ENCODE assay signal across 22 cellular contexts in the genomic region with DNA sequence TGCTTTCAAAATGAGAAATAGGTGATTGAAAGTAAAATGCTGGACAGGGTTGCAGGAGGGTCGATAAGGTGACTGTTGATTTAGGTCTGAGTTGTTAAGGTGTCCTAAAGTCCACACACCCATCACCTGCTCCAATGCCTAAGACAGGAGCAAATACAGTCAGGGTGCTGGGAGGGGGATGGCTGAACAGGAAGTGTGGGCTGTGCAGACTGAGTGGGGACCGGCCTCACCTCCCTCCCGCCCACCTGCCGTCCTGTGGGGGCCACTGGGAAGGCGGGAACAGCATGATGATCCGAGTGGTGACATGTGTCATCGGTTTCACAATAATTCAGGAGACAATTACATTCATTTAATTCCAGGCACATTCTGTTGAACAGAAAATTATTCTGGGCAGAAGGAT.
A peak's percentile ranks its signal among the peaks of the same experiment; 100 is the strongest.
DNase-seq lines count a peak whose midpoint lies in the region; ATAC-seq and TF ChIP-seq lines count a peak whose summit lies in the region.
"Had no signal": no experiment of that assay in that cellular context is flagged by ENCODE, and none has a peak within 500 bp of the region (broad histone marks: within the 10 kb centered on the region; RNA-seq: fewer than 3 reads in every experiment).

No MANE protein-coding gene starts in this region.

- H3K27me3 Mint-ChIP-seq in brain = peaks cover 4% of the 10 kb centered on the region
- H3K27me3 Mint-ChIP-seq in progenitor cell of endocrine pancreas = peaks cover 30% of the 10 kb centered on the region
- H3K27me3 Mint-ChIP-seq in T-helper 17 cell = peaks cover 4% of the 10 kb centered on the region
- H3K27me3 Mint-ChIP-seq: CD4-positive, alpha-beta T cell; IgD-negative memory B cell had no signal

- H3K4me1 ChIP-seq in IMR-90 (ENCODE audit: control insufficient read depth, insufficient read depth, low read length) = no peaks in the 10 kb centered on the region

- no peak overlapping the region for H3K14ac ChIP-seq in IMR-90 (replicated peaks; ENCODE audit: low read depth, low read length)

- H3K27me3 ChIP-seq in IMR-90 (ENCODE audit: control insufficient read depth, insufficient read depth, low read length) = no peaks in the 10 kb centered on the region
- H3K27me3 ChIP-seq: BLaER1 had no signal

- H4K5ac ChIP-seq in IMR-90 (ENCODE audit: low read depth, low read length) = no peak overlapping the region

- no peak overlapping the region for H3K4me3 ChIP-seq in IMR-90 (ENCODE audit: insufficient read depth, low read depth, low read length)
- H3K4me3 ChIP-seq: BLaER1, GM23338, PC-9 had no signal

- no peak overlapping the region for H3K56ac ChIP-seq in IMR-90 (ENCODE audit: extremely low read depth, insufficient read depth, low read length)

- in situ Hi-C loops in IMR-90 (cut with MboI; ENCODE audit: low sequenced_read_pairs) = no loop called here

- dilution Hi-C loops in IMR-90 (cut with HindIII; ENCODE audit: low sequenced_read_pairs, unreplicated experiment) = no loop called here

- BruUV-seq in IMR-90 (replicated peaks; lab: Mats Ljungman, UMichigan) = no TSS peak

- no peak overlapping the region for H2BK15ac ChIP-seq in IMR-90 (ENCODE audit: low read depth, low read length)

- no peak overlapping the region for H2AK9ac ChIP-seq in IMR-90 (replicated peaks; ENCODE audit: low read depth, low read length, poor library complexity)

- H3K18ac ChIP-seq in IMR-90 (ENCODE audit: low read depth, low read length) = no peak overlapping the region

- H3K9me3 Mint-ChIP-seq in brain = peaks cover 0 to 90% (median 0%) of the 10 kb centered on the region in 5 experiments
- H3K9me3 Mint-ChIP-seq in progenitor cell of endocrine pancreas (ENCODE audit: low read depth) = no peaks in the 10 kb centered on the region
- H3K9me3 Mint-ChIP-seq: CD4-positive, alpha-beta T cell; IgD-negative memory B cell had no signal

- H3K9me3 ChIP-seq in IMR-90 (ENCODE audit: control insufficient read depth, insufficient read depth, low read length) = peaks cover 50% of the 10 kb centered on the region
- no peaks in the 10 kb centered on the region for H3K9me3 ChIP-seq in T-helper 17 cell (ENCODE audit: control insufficient read depth, low read length, poor library complexity, severe bottlenecking)
- H3K9me3 ChIP-seq: BLaER1, SK-N-SH had no signal

- H3K4me1 Mint-ChIP-seq in brain (peaks cover 62% of the 10 kb centered on the region), progenitor cell of endocrine pancreas (ENCODE audit: low read depth) (peaks cover 13% of the 10 kb centered on the region), T-helper 17 cell (peaks cover 2% of the 10 kb centered on the region)
- H3K4me1 Mint-ChIP-seq: GM23338, IgD-negative memory B cell had no signal

- H2AK5ac ChIP-seq in IMR-90 (ENCODE audit: low read depth, low read length) = no peak overlapping the region

- no peak for ATAC-seq in IMR-90 (ENCODE audit: low read depth)
- no peak for ATAC-seq in T-helper 17 cell
- ATAC-seq: GM23338, HCT116 had no signal

- DNase-seq in IMR-90 (no peak), NCI-H2081 treated with DMSO at 0.1 percent for 48 hours (lab: John Stamatoyannopoulos, UW) (peak; percentile 37), progenitor cell of endocrine pancreas (ENCODE audit: low spot score, unreplicated experiment) (no peak), T-helper 17 cell (no peak), SIG-M5 (lab: John Stamatoyannopoulos, UW) (no peak), activated T-cell treated with anti-CD3 and anti-CD28 coated beads for 4 hours (no peak), LoVo (ENCODE audit: low spot score) (no peak)
- DNase-seq: Calu3; CD4-positive, alpha-beta T cell; DMS153; Karpas-422; NCI-H2029; NCI-H510A treated with DMSO at 0.1 percent for 48 hours; PC-9; RPMI8226; SHP77 treated with DMSO at 0.1 percent for 48 hours; SK-N-SH had no signal

- TF ChIP-seq RAD21 in IMR-90 (IDR thresholded peaks at IDR 0.05; ENCODE audit: low read length) = no peak

- 47% methylated on average over 6 of the region's 7 CpGs; no CpG with 5 or more reads in 1 of the 2 experiments for WGBS in IMR-90 (ENCODE audit: extremely low coverage in 2 of 2, insufficient read length in 1 of 2), 2 experiments

- POLR2A ChIA-PET in IMR-90 (lab: Charles Lee; ENCODE audit: unreplicated experiment) = no interaction called here

- no peak overlapping the region for H3K9ac ChIP-seq in IMR-90 (ENCODE audit: low read depth, low read length)
- H3K9ac ChIP-seq: BLaER1, SK-N-SH had no signal

- H3K36me3 Mint-ChIP-seq in brain = peaks cover 39% of the 10 kb centered on the region
- H3K36me3 Mint-ChIP-seq in progenitor cell of endocrine pancreas (ENCODE audit: insufficient read depth) = no peaks in the 10 kb centered on the region
- no peaks in the 10 kb centered on the region for H3K36me3 Mint-ChIP-seq in T-helper 17 cell (ENCODE audit: low read depth)
- H3K36me3 Mint-ChIP-seq: IgD-negative memory B cell had no signal

- no peak overlapping the region for H3K27ac ChIP-seq in IMR-90 (ENCODE audit: insufficient read depth, low read length)
- H3K27ac ChIP-seq: BLaER1, PC-9 had no signal

- CTCF ChIA-PET in IMR-90 (lab: Yijun Ruan, JAX) = no interaction called here

- H2BK120ac ChIP-seq in IMR-90 (ENCODE audit: low read depth, low read length) = no peak overlapping the region

- no peaks in the 10 kb centered on the region for H3K36me3 ChIP-seq in IMR-90 (ENCODE audit: control insufficient read depth, insufficient read depth, low read length)

- intact Hi-C loops in IMR-90 (cut with micrococcal nuclease) = no loop called here

- H3K4ac ChIP-seq in IMR-90 (ENCODE audit: low read depth, low read length) = no peak overlapping the region

- H2BK5ac ChIP-seq in IMR-90 (ENCODE audit: low read depth, low read length, poor library complexity, severe bottlenecking) = no peak overlapping the region

- H2AFZ ChIP-seq in IMR-90 (replicated peaks; ENCODE audit: low read length, poor library complexity) = peak overlapping the region; percentile 33
- H2AFZ ChIP-seq: GM23338, PC-9 had no signal

- TF ChIP-seq CTCF in IMR-90 (conservative IDR thresholded peaks at IDR 0.05; ENCODE audit: low read depth, low read length) (no peak), brain (conservative IDR thresholded peaks at IDR 0.05) (no peak), progenitor cell of endocrine pancreas (IDR thresholded peaks at IDR 0.05; ENCODE audit: unreplicated experiment) (no peak)

- no peak overlapping the region for H3K23ac ChIP-seq in IMR-90 (ENCODE audit: low read depth, low read length)

- H3K9me1 ChIP-seq in IMR-90 (ENCODE audit: insufficient read depth, low read length) = no peaks in the 10 kb centered on the region

- H4K91ac ChIP-seq in IMR-90 (ENCODE audit: insufficient read depth, low read depth, low read length) = no peak overlapping the region

- TF ChIP-seq POLR2A in IMR-90 (IDR thresholded peaks at IDR 0.05; ENCODE audit: low read depth, low read length) = no peak

- H3K4me2 ChIP-seq in IMR-90 (ENCODE audit: low read depth, low read length) = no peak overlapping the region
- H3K4me2 ChIP-seq: BLaER1, GM23338, PC-9, SK-N-SH had no signal

- H3K79me1 ChIP-seq in IMR-90 (ENCODE audit: low read depth in 1 of 2, low read length in 2 of 2) = no peaks in the 10 kb centered on the region

- H4K20me1 ChIP-seq in IMR-90 (ENCODE audit: insufficient read depth, low read length) = no peaks in the 10 kb centered on the region
- H4K20me1 ChIP-seq: BLaER1 had no signal

- H4K8ac ChIP-seq in IMR-90 (ENCODE audit: low read depth in 2 of 2, low read length in 2 of 2) = no peak overlapping the region

- no peak overlapping the region for H2BK20ac ChIP-seq in IMR-90 (ENCODE audit: low read depth, low read length)

- H3K4me3 Mint-ChIP-seq in brain (peak overlapping the region in 1 of 5 experiments; percentile 8), progenitor cell of endocrine pancreas (ENCODE audit: low read depth) (no peak overlapping the region), T-helper 17 cell (no peak overlapping the region)
- H3K4me3 Mint-ChIP-seq: CD4-positive, alpha-beta T cell; GM23338; IgD-negative memory B cell had no signal

- peak overlapping the region in 4 of 5 experiments; percentile 59 to 95 (median 88) for H3K27ac Mint-ChIP-seq in brain
- peak overlapping the region; percentile 43 for H3K27ac Mint-ChIP-seq in progenitor cell of endocrine pancreas
- no peak overlapping the region for H3K27ac Mint-ChIP-seq in T-helper 17 cell
- H3K27ac Mint-ChIP-seq: CD4-positive, alpha-beta T cell; GM23338; IgD-negative memory B cell had no signal

TF ChIP-seq in IMR-90, 13 proteins besides CTCF, POLR2A, EP300 and RAD21:
- TF ChIP-seq MAFK (IDR thresholded peaks at IDR 0.05; ENCODE audit: low read depth, low read length) (no peak), SMC3 (IDR thresholded peaks at IDR 0.05; ENCODE audit: low read depth, low read length) (no peak), RFX5 (IDR thresholded peaks at IDR 0.05; ENCODE audit: low read depth, low read length) (no peak), FOS (IDR thresholded peaks at IDR 0.05; ENCODE audit: low read depth, low read length) (no peak), BHLHE40 (IDR thresholded peaks at IDR 0.05; ENCODE audit: low read depth, low read length) (no peak), CEBPB (IDR thresholded peaks at IDR 0.05; ENCODE audit: low read depth, low read length) (no peak), NFE2L2 (IDR thresholded peaks at IDR 0.05; ENCODE audit: low read depth, low read length) (no peak)
